In genomic region chr14:74401504-74402241, GRCh38 we compare ENCODE assay signal across 9 cellular contexts. TPM values are rescaled to one million over a fixed set of nuclear protein-coding genes. Genes with fewer than 3 reads are reported as not detected.
A peak's percentile ranks its signal among the peaks of the same experiment; 100 is the strongest.
DNase-seq lines count a peak whose midpoint lies in the region; ATAC-seq, FAIRE-seq and TF ChIP-seq lines count a peak whose summit lies in the region.
"Had no signal": no experiment of that assay in that cellular context is flagged by ENCODE, and none has a peak within 500 bp of the region (broad histone marks: within the 10 kb centered on the region; RNA-seq: fewer than 3 reads in every experiment).

No MANE protein-coding gene starts in this region.

- H3K27me3 ChIP-seq in K562 (ENCODE audit: control insufficient read depth in 2 of 2, insufficient read depth in 2 of 2, low read length in 2 of 2) (peaks cover 0 to 38% of the 10 kb centered on the region in 2 experiments; a peak in 3 of 5 replicates), mesendoderm (ENCODE audit: insufficient read depth, low read length, poor library complexity) (no peaks in the 10 kb centered on the region)

- H3K9me1 ChIP-seq in K562 (ENCODE audit: control insufficient read depth, insufficient read depth, low read length), result no peaks in the 10 kb centered on the region

- WGBS in K562 (ENCODE audit: insufficient coverage, low coverage, missing lambda C conversion rate), result 7% methylated on average over 6 of the region's 12 CpGs
- WGBS in mesendoderm (ENCODE audit: extremely low coverage, insufficient coverage, low lambda C conversion rate), result no CpG with 5 or more reads among the region's 12 CpGs

- no peak for TF ChIP-seq POLR2A in K562 (conservative IDR thresholded peaks at IDR 0.05)

- peak overlapping the region; percentile 26 for H3K4ac ChIP-seq in mesendoderm (ENCODE audit: low read depth, low read length)

- no peaks in the 10 kb centered on the region for H3K36me3 ChIP-seq in K562 (ENCODE audit: control insufficient read depth, insufficient read depth, low read length)
- no peaks in the 10 kb centered on the region for H3K36me3 ChIP-seq in mesendoderm (ENCODE audit: control insufficient read depth, insufficient read depth, low read length)

- H3K9me3 Mint-ChIP-seq in T-helper 1 cell treated with Interleukin-12 subunit alpha and Interleukin-12 subunit beta and Interleukin-4 antibody, amounts not matched to agents 30 μg/mL and 1 μg/mL, for 36 hours, result no peaks in the 10 kb centered on the region

- H3K4me1 Mint-ChIP-seq in T-helper 1 cell treated with Interleukin-12 subunit alpha and Interleukin-12 subunit beta and Interleukin-4 antibody, amounts not matched to agents 30 μg/mL and 1 μg/mL, for 36 hours (ENCODE audit: low read depth), result peaks cover 20% of the 10 kb centered on the region

- H4K8ac ChIP-seq in mesendoderm (ENCODE audit: low read depth, low read length), result no peak overlapping the region

- H3K4me1 ChIP-seq in K562 (replicated peaks in 1 of 2; ENCODE audit: control insufficient read depth in 2 of 2, insufficient read depth in 2 of 2, low read length in 2 of 2) (no peaks in the 10 kb centered on the region), mesendoderm (ENCODE audit: control insufficient read depth, low read depth, low read length) (peaks cover 26% of the 10 kb centered on the region)

- H3K79me1 ChIP-seq in mesendoderm (ENCODE audit: low read length), result no peaks in the 10 kb centered on the region

- peak; percentile 83 for DNase-seq in NK-92 treated with Interleukin-12 subunit alpha and Interleukin-12 subunit beta, amount 100 ng/mL, for 24 hours (lab: John Stamatoyannopoulos, UW)
- DNase-seq in NK-92 (lab: John Stamatoyannopoulos, UW; ENCODE audit: unreplicated experiment), result no peak
- peak; percentile 11 to 16 (median 14) for DNase-seq in K562 (ENCODE audit: extremely low read depth in 1 of 4, low spot score in 3 of 4)
- peak; percentile 92 for DNase-seq in mesendoderm
- DNase-seq in stimulated activated CD8-positive, alpha-beta memory T cell treated with anti-CD3 and anti-CD28 coated beads, Interleukin-4, amount 100 ng/mL, for 4 hours (ENCODE audit: low read depth in 2 of 2, low spot score in 1 of 2), result peak; percentile 18 to 36
- no peak for DNase-seq in GOT3 (lab: John Stamatoyannopoulos, UW)

- CTCF ChIA-PET in K562 (lab: Yijun Ruan, JAX; ENCODE audit: low intra/inter-chr PET ratio), result no interaction called here

- H3K9ac ChIP-seq in K562 (ENCODE audit: insufficient read depth in 1 of 2, low read depth in 2 of 2, low read length in 2 of 2) (0 out of 4 replicates have a peak overlapping the region, but pooled peaks of 1 of the 2 experiments have one; percentile 33), mesendoderm (ENCODE audit: low read length) (peak overlapping the region; percentile 69)

- in situ Hi-C loops in K562 (cut with MboI), result no loop called here

- TF ChIP-seq RAD21 in K562 (CRISPR knock-in tag; conservative IDR thresholded peaks at IDR 0.05 in 1 of 2, IDR thresholded peaks at IDR 0.05 in 1 of 2), result no peak

- POLR2A ChIA-PET in K562 (lab: Yijun Ruan, JAX), result interaction anchor here (0.6 to 0.7 kb wide), 2 partner anchors 22 to 448 kb away, joined by 3 to 4 read pairs; no protein-coding TSS in a partner anchor

- H3K79me2 ChIP-seq in K562 (ENCODE audit: control insufficient read depth, insufficient read depth, low read length) (no peaks in the 10 kb centered on the region), mesendoderm (ENCODE audit: control insufficient read depth, insufficient read depth, low read length) (no peaks in the 10 kb centered on the region)

- TF ChIP-seq CTCF in K562 (IDR thresholded peaks at IDR 0.05 in 2 of 3, conservative IDR thresholded peaks at IDR 0.05 in 1 of 3; ENCODE audit: insufficient read depth in 2 of 3, low read depth in 1 of 3, low read length in 3 of 3), result no peak

- H3K4me3 ChIP-seq in K562 (no peak overlapping the region), mesendoderm (ENCODE audit: low read length) (no peak overlapping the region)

- BruUV-seq in K562 (replicated peaks; lab: Mats Ljungman, UMichigan), result no TSS peak

- H2BK15ac ChIP-seq in mesendoderm (replicated peaks; ENCODE audit: low read depth), result no peak overlapping the region

- no peak overlapping the region for H4K5ac ChIP-seq in mesendoderm (ENCODE audit: low read length)

- peaks cover 18% of the 10 kb centered on the region for H3K27me3 Mint-ChIP-seq in T-helper 1 cell treated with Interleukin-12 subunit alpha and Interleukin-12 subunit beta and Interleukin-4 antibody, amounts not matched to agents 30 μg/mL and 1 μg/mL, for 36 hours (ENCODE audit: low read depth)

- no peaks in the 10 kb centered on the region for H4K20me1 ChIP-seq in K562 (replicated peaks; ENCODE audit: control insufficient read depth, insufficient read depth, low read length)

- peak overlapping the region; percentile 61 for H3K23ac ChIP-seq in mesendoderm (ENCODE audit: low read length)

- peak overlapping the region; percentile 62 for H2BK120ac ChIP-seq in mesendoderm (ENCODE audit: low read depth, low read length)

- H2BK5ac ChIP-seq in mesendoderm (ENCODE audit: low read length), result peak overlapping the region; percentile 98

- H3K27ac ChIP-seq in K562 (ENCODE audit: extremely low read depth, low read depth, low read length), result no peak overlapping the region
- peak overlapping the region; percentile 82 for H3K27ac ChIP-seq in mesendoderm (ENCODE audit: low read depth, low read length)
- H3K27ac ChIP-seq: C4-2B had no signal

- intact Hi-C loops in K562 (cut with micrococcal nuclease), result no loop called here

- H3K4me3 Mint-ChIP-seq in T-helper 1 cell treated with Interleukin-12 subunit alpha and Interleukin-12 subunit beta and Interleukin-4 antibody, amounts not matched to agents 30 μg/mL and 1 μg/mL, for 36 hours, result peak overlapping the region; percentile 55

- no peak overlapping the region for H2AFZ ChIP-seq in K562 (ENCODE audit: low read depth, low read length)

- H3K9me3 ChIP-seq in K562 (replicated peaks; ENCODE audit: control insufficient read depth, insufficient read depth, low read depth, low read length), result no peaks in the 10 kb centered on the region

- no peaks in the 10 kb centered on the region for H3K36me3 Mint-ChIP-seq in T-helper 1 cell treated with Interleukin-12 subunit alpha and Interleukin-12 subunit beta and Interleukin-4 antibody, amounts not matched to agents 30 μg/mL and 1 μg/mL, for 36 hours (ENCODE audit: low read depth)

- TF ChIP-seq EP300 in K562 (IDR thresholded peaks at IDR 0.05; ENCODE audit: low read length), result no peak

- H3K56ac ChIP-seq in mesendoderm (ENCODE audit: low read length), result peak overlapping the region; percentile 94

- peak overlapping the region; percentile 52 for H2AK5ac ChIP-seq in mesendoderm (ENCODE audit: low read length)

- peak overlapping the region; percentile 88 for H3K27ac Mint-ChIP-seq in T-helper 1 cell treated with Interleukin-12 subunit alpha and Interleukin-12 subunit beta and Interleukin-4 antibody, amounts not matched to agents 30 μg/mL and 1 μg/mL, for 36 hours

- FAIRE-seq in K562 (lab: Jason Lieb, UNC), result no peak

- H3K4me2 ChIP-seq in K562 (ENCODE audit: insufficient read depth, low read length) (no peak overlapping the region), mesendoderm (ENCODE audit: low read length) (peak overlapping the region; percentile 50)

- ATAC-seq in HG03097 (IDR thresholded peaks at IDR 0.05; ENCODE audit: low FRiP score, unreplicated experiment), result peak; percentile 49
- ATAC-seq in K562, result peak; percentile 49

- H3K18ac ChIP-seq in mesendoderm (ENCODE audit: low read length), result peak overlapping the region; percentile 72

TF ChIP-seq in K562, 482 proteins besides CTCF, POLR2A, EP300 and RAD21 (continues in another document):
- no peak for TF ChIP-seq CBX1 (IDR thresholded peaks at IDR 0.05; ENCODE audit: low read depth)
- no peak for TF ChIP-seq ZNF212 (CRISPR knock-in tag; IDR thresholded peaks at IDR 0.05)

RNA-seq across cellular contexts. Expression of gene SYNDIG1L, which starts 24.3 kb away (rescaled TPM):
- total RNA-seq in K562 (2011; cell fraction: chromatin; rRNA removed; ENCODE audit: low replicate concordance), result not detected in 2 replicates
- total RNA-seq in K562 (2011; cell fraction: nucleolus; rRNA removed), result not detected in 2 replicates
- total RNA-seq in K562 (2011; cell fraction: nucleoplasm; rRNA removed), result not detected in 2 replicates
- total RNA-seq in K562 (2014; rRNA removed) (not detected in 2 replicates), K562 (2014; rRNA removed; fragmentation: Illumina TruSeq; extraction: Trizol) (not detected in 2 replicates), K562 (2015; rRNA removed; fragmentation: Illumina TruSeq; extraction: Trizol) (not detected in 2 replicates), K562 (2021) (not detected in 2 replicates)
- polyA plus RNA-seq in K562 (2011; rRNA removed) (not detected in 2 replicates), K562 (2014; fragmentation: Illumina TruSeq; extraction: Trizol) (not detected in 2 replicates), K562 (2014; fragmentation: Nextera tagmentation; extraction: Ambion mirVana) (not detected), K562 (2014; rRNA removed) (not detected in 2 replicates)
- not detected in 2 replicates for polyA plus RNA-seq in K562 (2011; cell fraction: cytosol; rRNA removed)
- polyA plus RNA-seq in K562 (2011; cell fraction: nucleus; rRNA removed), result not detected in 2 replicates
- not detected in 2 replicates for polyA plus RNA-seq in K562 (2012)
- polyA minus RNA-seq in K562 (2011; rRNA and poly(A)+ RNA removed), result not detected in 2 replicates
- not detected in 2 replicates for polyA minus RNA-seq in K562 (2011; cell fraction: cytosol; rRNA and poly(A)+ RNA removed)
- polyA minus RNA-seq in K562 (2011; cell fraction: nucleus; rRNA and poly(A)+ RNA removed), result not detected in 2 replicates
- 0.37 TPM for polyA plus RNA-seq in mesendoderm (2013, experiment 1 of 2)
- polyA plus RNA-seq in mesendoderm (2013, experiment 2 of 2), result 0.34 TPM

RNA-seq across cellular contexts. Expression of gene VRTN, which starts 53.4 kb away (rescaled TPM):
- 0.23 TPM in 1 of 2 replicates, not detected in the other for total RNA-seq in K562 (2011; cell fraction: chromatin; rRNA removed; ENCODE audit: low replicate concordance)
- total RNA-seq in K562 (2011; cell fraction: nucleolus; rRNA removed), result 0.17 and 0.39 TPM in 2 replicates
- not detected in 2 replicates for total RNA-seq in K562 (2011; cell fraction: nucleoplasm; rRNA removed)
- total RNA-seq in K562 (2014; rRNA removed) (0.05 TPM in 1 of 2 replicates, not detected in the other), K562 (2014; rRNA removed; fragmentation: Illumina TruSeq; extraction: Trizol) (not detected in 2 replicates), K562 (2015; rRNA removed; fragmentation: Illumina TruSeq; extraction: Trizol) (not detected in 2 replicates), K562 (2021) (0.09 and 0.11 TPM in 2 replicates)
- polyA plus RNA-seq in K562 (2011; rRNA removed) (0.06 TPM in 1 of 2 replicates, not detected in the other), K562 (2014; fragmentation: Illumina TruSeq; extraction: Trizol) (not detected in 2 replicates), K562 (2014; fragmentation: Nextera tagmentation; extraction: Ambion mirVana) (not detected), K562 (2014; rRNA removed) (not detected in 2 replicates)
- polyA plus RNA-seq in K562 (2011; cell fraction: cytosol; rRNA removed), result 0.01 and 0.09 TPM in 2 replicates
- not detected in 2 replicates for polyA plus RNA-seq in K562 (2011; cell fraction: nucleus; rRNA removed)
- not detected in 2 replicates for polyA plus RNA-seq in K562 (2012)
- polyA minus RNA-seq in K562 (2011; rRNA and poly(A)+ RNA removed), result not detected in 2 replicates
- polyA minus RNA-seq in K562 (2011; cell fraction: cytosol; rRNA and poly(A)+ RNA removed), result not detected in 2 replicates
- not detected in 2 replicates for polyA minus RNA-seq in K562 (2011; cell fraction: nucleus; rRNA and poly(A)+ RNA removed)
- polyA plus RNA-seq in mesendoderm (2013, experiment 1 of 2), result 135 TPM
- 136 TPM for polyA plus RNA-seq in mesendoderm (2013, experiment 2 of 2)

Comparison
In these comparisons a context has a peak if more than half of its experiments do, and no peak if none do; other contexts are left out.
1. DNase-seq: peak in NK-92 treated with Interleukin-12 subunit alpha and Interleukin-12 subunit beta, amount 100 ng/mL, for 24 hours (single experiment), K562 (4 of 4), mesendoderm (single experiment) and stimulated activated CD8-positive, alpha-beta memory T cell treated with anti-CD3 and anti-CD28 coated beads, Interleukin-4, amount 100 ng/mL, for 4 hours (2 of 2); none in NK-92 (single experiment) and GOT3 (single experiment).